In the genomic region with DNA sequence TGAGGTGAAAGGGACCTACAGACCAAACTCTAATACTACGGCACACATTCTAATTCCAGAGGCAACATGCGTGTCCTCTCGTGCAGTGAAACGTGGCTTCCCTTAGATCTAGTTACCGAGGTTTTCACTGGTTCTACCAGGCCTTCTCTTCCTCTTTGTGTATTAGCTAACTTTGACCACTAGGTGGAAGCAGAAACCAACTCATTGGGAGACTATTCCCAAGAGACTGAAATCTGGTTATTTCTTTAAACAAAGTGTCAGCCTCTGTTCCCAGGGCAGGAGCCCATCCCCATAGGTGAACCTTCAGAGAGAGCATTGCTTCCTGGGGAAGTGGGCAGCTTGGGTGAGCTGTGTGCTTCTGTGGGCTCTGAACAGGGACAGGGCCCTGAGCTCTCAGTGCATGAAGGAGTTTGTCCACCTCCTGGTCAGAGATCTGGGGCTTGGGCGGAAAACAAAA, we compare ENCODE assay signal across 8 cellular contexts.
DNase-seq lines count a peak whose midpoint lies in the region; ATAC-seq, FAIRE-seq and TF ChIP-seq lines count a peak whose summit lies in the region.

No MANE protein-coding gene starts in this region.

- H2AFZ ChIP-seq in SU-DHL-6 (ENCODE audit: low read depth, low read length, severe bottlenecking) = no peak overlapping the region

- no peak overlapping the region for H3K9ac ChIP-seq in SU-DHL-6 (ENCODE audit: low read length)

- no peaks in the 10 kb centered on the region for H3K9me2 ChIP-seq in SU-DHL-6 (replicated peaks; ENCODE audit: insufficient read depth, low read length)

- H3K4me3 ChIP-seq in SU-DHL-6 (ENCODE audit: insufficient read depth, low read length, poor library complexity, severe bottlenecking) = no peak overlapping the region
- no peak overlapping the region for H3K4me3 ChIP-seq in epithelial cell of esophagus (ENCODE audit: low read length)

- ATAC-seq in GM21423 (IDR thresholded peaks at IDR 0.05; ENCODE audit: unreplicated experiment) = peak; percentile 72

- no peaks in the 10 kb centered on the region for H3K9me3 ChIP-seq in SU-DHL-6 (ENCODE audit: insufficient read depth, low read length)

- H3K79me2 ChIP-seq in SU-DHL-6 (ENCODE audit: insufficient read depth, low read length) = no peaks in the 10 kb centered on the region

- FAIRE-seq in D721Med (lab: Jason Lieb, UNC) = no peak

- no peaks in the 10 kb centered on the region for H3K36me3 ChIP-seq in SU-DHL-6 (ENCODE audit: low read length)

- H3F3A ChIP-seq in SU-DHL-6 (ENCODE audit: insufficient read depth) = no peaks in the 10 kb centered on the region

- no peaks in the 10 kb centered on the region for H3K27me3 ChIP-seq in SU-DHL-6 (ENCODE audit: low read length)

- peak; percentile 55 for TF ChIP-seq CTCF in D721Med (IDR thresholded peaks at IDR 0.05; ENCODE audit: insufficient read depth, missing control alignments)
- TF ChIP-seq CTCF in SU-DHL-6 (IDR thresholded peaks at IDR 0.05; ENCODE audit: insufficient read depth, low read length, poor library complexity, severe bottlenecking) = peak; percentile 50
- peak; percentile 76 for TF ChIP-seq CTCF in epithelial cell of esophagus (IDR thresholded peaks at IDR 0.05; ENCODE audit: insufficient read depth, low read depth, low read length, missing control alignments)

- no peak overlapping the region for H3K27ac ChIP-seq in SU-DHL-6 (ENCODE audit: low read depth, low read length)

- no peaks in the 10 kb centered on the region for H4K20me1 ChIP-seq in SU-DHL-6 (ENCODE audit: low read depth, low read length)

- DNase-seq in D721Med (ENCODE audit: insufficient read length, low spot score) = no peak
- peak; percentile 7 for DNase-seq in NCI-H1092 (lab: John Stamatoyannopoulos, UW)
- peak; percentile 58 for DNase-seq in epithelial cell of esophagus (ENCODE audit: low read depth)
- peak; percentile 50 for DNase-seq in middle frontal gyrus (ENCODE audit: extremely low spot score, low spot score)
- DNase-seq in activated CD4-positive, CD25-positive, alpha-beta regulatory T cell treated with anti-CD3 and anti-CD28 coated beads, Interleukin-2, amount 50 U/mL, for 72 hours = no peak
- DNase-seq in GOT3 (lab: John Stamatoyannopoulos, UW) = no peak

- H3K4me2 ChIP-seq in SU-DHL-6 (ENCODE audit: low read depth, low read length, poor library complexity, severe bottlenecking) = no peak overlapping the region

Comparison
In these comparisons a context has a peak if more than half of its experiments do, and no peak if none do; other contexts are left out.
1. DNase-seq: peak in NCI-H1092 (single experiment), epithelial cell of esophagus (single experiment) and middle frontal gyrus (single experiment); none in D721Med (single experiment), activated CD4-positive, CD25-positive, alpha-beta regulatory T cell treated with anti-CD3 and anti-CD28 coated beads, Interleukin-2, amount 50 U/mL, for 72 hours (single experiment) and GOT3 (single experiment).
2. Peak in every context shown above with its lines, with median percentiles within 50 percentile points of each other: CTCF ChIP-seq.